28 cellular contexts compared by ENCODE assay signal in genomic region chr5:177169271-177169670, GRCh38.
"Had no signal": no experiment of that assay in that cellular context is flagged by ENCODE, and none has a peak within 500 bp of the region (broad histone marks: within the 10 kb centered on the region; RNA-seq: fewer than 3 reads in every experiment).

No MANE protein-coding gene starts in this region.

- H3K4me3 Mint-ChIP-seq: activated naive CD8-positive, alpha-beta T cell treated with anti-CD3 and anti-CD28 coated beads, Interleukin-2, amount 50 U/mL, for 24 hours; central memory CD8-positive, alpha-beta T cell; T-helper 1 cell treated with Interleukin-12 subunit alpha and Interleukin-12 subunit beta and Interleukin-4 antibody, amounts not matched to agents 30 μg/mL and 1 μg/mL, for 36 hours had no signal

- H3K27me3 Mint-ChIP-seq: activated naive CD8-positive, alpha-beta T cell treated with anti-CD3 and anti-CD28 coated beads, Interleukin-2, amount 50 U/mL, for 24 hours; central memory CD8-positive, alpha-beta T cell had no signal

- H3K27ac Mint-ChIP-seq: activated naive CD4-positive, alpha-beta T cell treated with anti-CD3 and anti-CD28 coated beads, Interleukin-2, amount 50 U/mL, for 72 hours; activated naive CD8-positive, alpha-beta T cell treated with anti-CD3 and anti-CD28 coated beads, Interleukin-2, amount 50 U/mL, for 24 hours; T-helper 1 cell treated with Interleukin-12 subunit alpha and Interleukin-12 subunit beta and Interleukin-4 antibody, amounts not matched to agents 30 μg/mL and 1 μg/mL, for 36 hours had no signal

- H3K27ac ChIP-seq: ascending aorta, body of pancreas, Peyer's patch, RWPE1, SJSA1, WERI-Rb-1 had no signal

- H3K36me3 ChIP-seq: WERI-Rb-1 had no signal

- H3K27me3 ChIP-seq: ascending aorta, body of pancreas, Peyer's patch, SJSA1 had no signal

- H3K4me1 ChIP-seq: ascending aorta, body of pancreas, Peyer's patch, SJSA1 had no signal

- H3K9me3 ChIP-seq: ascending aorta, body of pancreas, Peyer's patch, SJSA1 had no signal

- H3K9me3 Mint-ChIP-seq: activated naive CD4-positive, alpha-beta T cell treated with anti-CD3 and anti-CD28 coated beads, Interleukin-2, amount 50 U/mL, for 72 hours; activated naive CD8-positive, alpha-beta T cell treated with anti-CD3 and anti-CD28 coated beads, Interleukin-2, amount 50 U/mL, for 24 hours; central memory CD8-positive, alpha-beta T cell; T-helper 1 cell treated with Interleukin-12 subunit alpha and Interleukin-12 subunit beta and Interleukin-4 antibody, amounts not matched to agents 30 μg/mL and 1 μg/mL, for 36 hours had no signal

- ATAC-seq: activated CD4-positive, CD25-positive, alpha-beta regulatory T cell treated with anti-CD3 and anti-CD28 coated beads, Interleukin-2, amount 50 U/mL, for 24 hours; activated naive CD4-positive, alpha-beta T cell treated with anti-CD3 and anti-CD28 coated beads, Interleukin-2, amount 50 U/mL, for 72 hours; activated naive CD8-positive, alpha-beta T cell treated with anti-CD3 and anti-CD28 coated beads, Interleukin-2, amount 50 U/mL, for 24 hours; body of pancreas; K562; SK-N-SH treated with all-trans-retinoic acid at 6 μM for 48 hours had no signal

- H3K4me3 ChIP-seq: ascending aorta, body of pancreas, K562, Peyer's patch, SJSA1 had no signal

- DNase-seq: activated CD4-positive, alpha-beta T cell treated with anti-CD3 and anti-CD28 coated beads for 48 hours; activated CD4-positive, alpha-beta T cell treated with anti-CD3 and anti-CD28 coated beads, Interleukin-2, amount 50 U/mL, for 48 hours; activated effector memory CD4-positive, alpha-beta T cell treated with anti-CD3 and anti-CD28 coated beads, Interleukin-2, amount 50 U/mL, for 16 hours; activated naive CD4-positive, alpha-beta T cell treated with Interleukin-2 at 50 U/mL for 16 hours; activated naive CD8-positive, alpha-beta T cell treated with anti-CD3 and anti-CD28 coated beads, Interleukin-2, amount 50 U/mL, for 24 hours; activated T-cell treated with anti-CD3 and anti-CD28 coated beads, Interleukin-2, amount 50 U/mL, for 1 hour; amniotic stem cell; body of pancreas; Karpas-422; NCI-H1105 treated with DMSO at 0.1 percent for 48 hours; NCI-H1436 treated with DMSO at 0.1 percent for 48 hours; NCI-H187 treated with DMSO at 0.1 percent for 48 hours; NCI-H2081 treated with DMSO at 0.1 percent for 48 hours; NCI-H446; NCI-H524; SHP77; T-helper 9 cell; WERI-Rb-1 had no signal
